Comparison of ENCODE assay signal across 27 cellular contexts in genomic region chr13:59538512-59538911, GRCh38.
"Had no signal": no experiment of that assay in that cellular context is flagged by ENCODE, and none has a peak within 500 bp of the region (broad histone marks: within the 10 kb centered on the region; RNA-seq: fewer than 3 reads in every experiment).

No MANE protein-coding gene starts in this region.

- ATAC-seq: activated CD4-positive, alpha-beta T cell treated with anti-CD3 and anti-CD28 coated beads for 36 hours; activated CD4-positive, CD25-positive, alpha-beta regulatory T cell treated with anti-CD3 and anti-CD28 coated beads, Interleukin-2, amount 50 U/mL, for 24 hours; activated CD8-positive, alpha-beta T cell treated with anti-CD3 and anti-CD28 coated beads, Interleukin-2, amount 10 ng/mL, durations not matched to agents 7 days and 5 days; activated naive CD4-positive, alpha-beta T cell treated with anti-CD3 and anti-CD28 coated beads, Interleukin-2, amount 50 U/mL, for 72 hours; body of pancreas had no signal

- H3K27me3 ChIP-seq: adrenal gland, body of pancreas, breast epithelium, MG63 had no signal

- H3K4me1 ChIP-seq: adrenal gland, breast epithelium had no signal

- H3K4me3 ChIP-seq: adrenal gland, body of pancreas, breast epithelium, MG63 had no signal

- H3K27me3 Mint-ChIP-seq: activated CD4-positive, alpha-beta T cell treated with anti-CD3 and anti-CD28 coated beads for 36 hours; activated CD4-positive, alpha-beta T cell treated with anti-CD3 and anti-CD28 coated beads, Interleukin-2, amount 10 ng/mL, durations not matched to agents 7 days and 5 days; activated T-cell treated with anti-CD3 and anti-CD28 coated beads, Interleukin-2, amount 50 U/mL, for 24 hours had no signal

- H3K27ac ChIP-seq: adrenal gland, body of pancreas, breast epithelium, WERI-Rb-1 had no signal

- H3K4me1 Mint-ChIP-seq: activated CD4-positive, alpha-beta T cell treated with anti-CD3 and anti-CD28 coated beads for 36 hours; activated CD4-positive, alpha-beta T cell treated with anti-CD3 and anti-CD28 coated beads, Interleukin-2, amount 10 ng/mL, durations not matched to agents 7 days and 5 days had no signal

- H3K27ac Mint-ChIP-seq: activated CD4-positive, alpha-beta T cell treated with anti-CD3 and anti-CD28 coated beads for 36 hours; activated CD4-positive, alpha-beta T cell treated with anti-CD3 and anti-CD28 coated beads, Interleukin-2, amount 10 ng/mL, durations not matched to agents 7 days and 5 days; activated CD8-positive, alpha-beta T cell treated with anti-CD3 and anti-CD28 coated beads, Interleukin-2, amount 10 ng/mL, durations not matched to agents 7 days and 5 days; activated naive CD4-positive, alpha-beta T cell treated with anti-CD3 and anti-CD28 coated beads for 36 hours; activated naive CD4-positive, alpha-beta T cell treated with anti-CD3 and anti-CD28 coated beads, Interleukin-2, amount 50 U/mL, for 72 hours; activated T-cell treated with anti-CD3 and anti-CD28 coated beads, Interleukin-2, amount 50 U/mL, for 24 hours; activated T-helper 2 cell treated with anti-CD3 and anti-CD28 coated beads, Interferon-gamma antibody, Interleukin-2, Interleukin-4, amounts not matched to agents 10 μg/mL and 5 μg/mL and 100 μg/mL, durations not matched to agents 14 hours and 24 hours and 36 hours had no signal

- H3K9me3 Mint-ChIP-seq: activated CD4-positive, alpha-beta T cell treated with anti-CD3 and anti-CD28 coated beads, Interleukin-2, amount 10 ng/mL, durations not matched to agents 7 days and 5 days; activated naive CD4-positive, alpha-beta T cell treated with anti-CD3 and anti-CD28 coated beads for 36 hours; activated naive CD4-positive, alpha-beta T cell treated with anti-CD3 and anti-CD28 coated beads, Interleukin-2, amount 50 U/mL, for 72 hours; activated T-cell treated with anti-CD3 and anti-CD28 coated beads, Interleukin-2, amount 50 U/mL, for 24 hours; activated T-helper 2 cell treated with anti-CD3 and anti-CD28 coated beads, Interferon-gamma antibody, Interleukin-2, Interleukin-4, amounts not matched to agents 10 μg/mL and 5 μg/mL and 100 μg/mL, durations not matched to agents 14 hours and 24 hours and 36 hours had no signal

- H3K9me3 ChIP-seq: adrenal gland, body of pancreas, breast epithelium, MG63 had no signal

- H3K36me3 ChIP-seq: adrenal gland, breast epithelium, MG63, WERI-Rb-1 had no signal

- DNase-seq: activated CD4-positive, alpha-beta T cell treated with anti-CD3 and anti-CD28 coated beads for 36 hours; activated CD4-positive, alpha-beta T cell treated with anti-CD3 and anti-CD28 coated beads, Interleukin-2, amount 10 ng/mL, durations not matched to agents 7 days and 5 days; activated CD4-positive, alpha-beta T cell treated with anti-CD3 and anti-CD28 coated beads, Interleukin-2, amount 50 U/mL, for 48 hours; activated CD8-positive, alpha-beta T cell treated with anti-CD3 and anti-CD28 coated beads, Interleukin-2, amount 10 ng/mL, durations not matched to agents 7 days and 5 days; activated gamma-delta T cell treated with Interleukin-2 at 50 U/mL for 16 hours; activated naive CD4-positive, alpha-beta T cell treated with anti-CD3 and anti-CD28 coated beads for 36 hours; activated T-cell treated with anti-CD3 and anti-CD28 coated beads, Interleukin-2, amount 50 U/mL, for 24 hours; adrenal gland; body of pancreas; Karpas-422; MG63; NCI-H1092; NCI-H1436 treated with DMSO at 0.1 percent for 48 hours; NCI-H1694 treated with DMSO at 0.1 percent for 48 hours; NCI-H2029; NCI-H345; NCI-H524 treated with DMSO at 0.1 percent for 48 hours; Right ventricle myocardium superior; SW 1271; T-helper 1 cell; T-helper 2 cell; T-helper 9 cell; WERI-Rb-1 had no signal

- H3K4me3 Mint-ChIP-seq: activated CD4-positive, alpha-beta T cell treated with anti-CD3 and anti-CD28 coated beads for 36 hours; activated CD4-positive, alpha-beta T cell treated with anti-CD3 and anti-CD28 coated beads, Interleukin-2, amount 10 ng/mL, durations not matched to agents 7 days and 5 days; activated CD8-positive, alpha-beta T cell treated with anti-CD3 and anti-CD28 coated beads, Interleukin-2, amount 10 ng/mL, durations not matched to agents 7 days and 5 days; activated naive CD4-positive, alpha-beta T cell treated with anti-CD3 and anti-CD28 coated beads for 36 hours; activated T-cell treated with anti-CD3 and anti-CD28 coated beads, Interleukin-2, amount 50 U/mL, for 24 hours had no signal
